In the genomic region with DNA sequence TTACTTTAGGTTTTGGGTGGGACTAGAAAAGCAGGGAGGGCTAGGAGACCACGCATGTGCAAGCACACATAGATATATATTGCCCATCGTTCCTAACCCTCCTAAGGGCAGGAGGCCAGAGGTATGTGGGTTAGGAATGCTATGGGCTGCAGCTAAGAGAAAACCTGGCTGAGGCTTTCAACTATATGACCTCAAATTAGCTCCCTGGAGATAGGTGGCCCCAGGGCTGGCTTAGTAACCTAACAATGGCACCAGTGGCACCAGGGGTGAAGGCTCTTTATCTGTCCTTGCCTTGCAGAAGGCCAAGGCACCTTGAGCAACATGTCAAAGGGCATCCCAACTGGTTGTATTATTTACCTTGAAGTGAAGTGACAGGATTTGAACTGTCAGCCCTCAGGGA, we compare ENCODE assay signal across 18 cellular contexts.
DNase-seq lines count a peak whose midpoint lies in the region; ATAC-seq and TF ChIP-seq lines count a peak whose summit lies in the region.
"Had no signal": no experiment of that assay in that cellular context is flagged by ENCODE, and none has a peak within 500 bp of the region (broad histone marks: within the 10 kb centered on the region; RNA-seq: fewer than 3 reads in every experiment).

No MANE protein-coding gene starts in this region.

- WGBS in mesendoderm (ENCODE audit: extremely low coverage, insufficient coverage, low lambda C conversion rate) = no CpG with 5 or more reads among the region's 2 CpGs
- no CpG with 5 or more reads among the region's 2 CpGs for WGBS in neuronal stem cell (ENCODE audit: extremely low coverage in 2 of 2, insufficient read length in 2 of 2, insufficient replicate concordance in 1 of 2), 2 donors
- 86 to 97% (median 96%) methylated on average over 2 of the region's 2 CpGs for WGBS in stomach, 5 donors

- H3K4me3 Mint-ChIP-seq in endothelial cell (ENCODE audit: unreplicated experiment) = peak overlapping the region; percentile 74
- H3K4me3 Mint-ChIP-seq: B cell; CD14-positive monocyte; CD4-positive, alpha-beta T cell; CD8-positive, alpha-beta memory T cell; HFFc6 had no signal

- H3K14ac ChIP-seq in neuronal stem cell (ENCODE audit: low read length) = peak overlapping the region; percentile 43

- H2AK5ac ChIP-seq in mesendoderm (ENCODE audit: low read length) = no peak overlapping the region
- H2AK5ac ChIP-seq in neuronal stem cell (ENCODE audit: low read depth, low read length) = no peak overlapping the region

- no peak overlapping the region for H3K4me2 ChIP-seq in mesendoderm (ENCODE audit: low read length)
- H3K4me2 ChIP-seq in neuronal stem cell (ENCODE audit: insufficient read depth, low read length, poor library complexity, severe bottlenecking) = no peak overlapping the region

- H4K91ac ChIP-seq in neuronal stem cell (ENCODE audit: low read depth, low read length, poor library complexity) = no peak overlapping the region

- H3K79me2 ChIP-seq in mesendoderm (ENCODE audit: control insufficient read depth, insufficient read depth, low read length) = no peaks in the 10 kb centered on the region

- peaks cover 39% of the 10 kb centered on the region for H3K27me3 Mint-ChIP-seq in endothelial cell (ENCODE audit: unreplicated experiment)

- TF ChIP-seq EP300 in stomach (IDR thresholded peaks at IDR 0.05) = no peak

- no peak overlapping the region for H3K18ac ChIP-seq in mesendoderm (ENCODE audit: low read length)
- H3K18ac ChIP-seq in neuronal stem cell (ENCODE audit: low read length) = no peak overlapping the region

- H3K27ac Mint-ChIP-seq in endothelial cell (ENCODE audit: unreplicated experiment) = peak overlapping the region; percentile 85
- H3K27ac Mint-ChIP-seq: B cell; CD14-positive monocyte; CD4-positive, alpha-beta T cell; CD8-positive, alpha-beta memory T cell; HFFc6 had no signal

- H3K27ac ChIP-seq in mesendoderm (ENCODE audit: low read depth, low read length) (no peak overlapping the region), neuronal stem cell (replicated peaks; ENCODE audit: low read length) (no peak overlapping the region), stomach (no peak overlapping the region)
- H3K27ac ChIP-seq: BLaER1 treated with 17β-estradiol and CSF1 and Interleukin-3, amounts not matched to agents 10 nM and 100 nM had no signal

- H3K4me1 ChIP-seq in mesendoderm (ENCODE audit: control insufficient read depth, low read depth, low read length) (no peaks in the 10 kb centered on the region), neuronal stem cell (ENCODE audit: control insufficient read depth in 2 of 2, insufficient read depth in 1 of 2, low read depth in 1 of 2, low read length in 2 of 2) (no peaks in the 10 kb centered on the region), stomach (peaks cover 0 to 9% (median 8%) of the 10 kb centered on the region in 4 donors)
- H3K4me1 ChIP-seq: HAP-1 had no signal

- H3K27me3 ChIP-seq in mesendoderm (ENCODE audit: insufficient read depth, low read length, poor library complexity) (no peaks in the 10 kb centered on the region), neuronal stem cell (ENCODE audit: control insufficient read depth in 3 of 3, insufficient read depth in 3 of 3, low read depth in 1 of 3, low read length in 3 of 3) (no peaks in the 10 kb centered on the region), stomach (no peaks in the 10 kb centered on the region)
- H3K27me3 ChIP-seq: BLaER1 treated with 17β-estradiol and CSF1 and Interleukin-3, amounts not matched to agents 10 nM and 100 nM had no signal

- ATAC-seq in esophagus mucosa (no peak), HG03280 (IDR thresholded peaks at IDR 0.05; ENCODE audit: unreplicated experiment) (no peak)

- H3K36me3 Mint-ChIP-seq in endothelial cell (ENCODE audit: low read depth, unreplicated experiment) = peaks cover 75% of the 10 kb centered on the region
- H3K36me3 Mint-ChIP-seq: CD14-positive monocyte; CD8-positive, alpha-beta memory T cell had no signal

- H2BK120ac ChIP-seq in mesendoderm (ENCODE audit: low read depth, low read length) (no peak overlapping the region), neuronal stem cell (ENCODE audit: low read depth, low read length) (no peak overlapping the region)

- H3K79me1 ChIP-seq in mesendoderm (ENCODE audit: low read length) (no peaks in the 10 kb centered on the region), neuronal stem cell (ENCODE audit: low read depth, low read length) (no peaks in the 10 kb centered on the region)

- H2BK5ac ChIP-seq in mesendoderm (ENCODE audit: low read length) (no peak overlapping the region), neuronal stem cell (ENCODE audit: low read length) (no peak overlapping the region)

- no peak overlapping the region for H2AFZ ChIP-seq in neuronal stem cell (ENCODE audit: low read length)

- H3K9ac ChIP-seq in mesendoderm (ENCODE audit: low read length) = no peak overlapping the region
- H3K9ac ChIP-seq in neuronal stem cell (ENCODE audit: low read depth, low read length, poor library complexity) = no peak overlapping the region
- H3K9ac ChIP-seq: BLaER1 treated with 17β-estradiol and CSF1 and Interleukin-3, amounts not matched to agents 10 nM and 100 nM had no signal

- H4K8ac ChIP-seq in mesendoderm (ENCODE audit: low read depth, low read length) (no peak overlapping the region), neuronal stem cell (ENCODE audit: low read depth, low read length) (no peak overlapping the region)

- peaks cover 52% of the 10 kb centered on the region for H3K4me1 Mint-ChIP-seq in endothelial cell (ENCODE audit: unreplicated experiment)
- H3K4me1 Mint-ChIP-seq: B cell; CD14-positive monocyte; CD8-positive, alpha-beta memory T cell had no signal

- TF ChIP-seq CTCF in endothelial cell (IDR thresholded peaks at IDR 0.05; ENCODE audit: unreplicated experiment) (no peak), stomach (IDR thresholded peaks at IDR 0.05) (no peak)

- H3K36me3 ChIP-seq in mesendoderm (ENCODE audit: control insufficient read depth, insufficient read depth, low read length) (no peaks in the 10 kb centered on the region), neuronal stem cell (replicated peaks in 1 of 2; ENCODE audit: control insufficient read depth in 2 of 2, insufficient read depth in 2 of 2, low read length in 2 of 2) (peaks cover 0 to 16% of the 10 kb centered on the region in 2 donors), stomach (peaks cover 12 to 45% (median 16%) of the 10 kb centered on the region in 4 donors)
- H3K36me3 ChIP-seq: HAP-1 had no signal

- H3K9me3 ChIP-seq in neuronal stem cell (replicated peaks in 1 of 2; ENCODE audit: control insufficient read depth in 2 of 2, insufficient read depth in 1 of 2, low read depth in 1 of 2, low read length in 2 of 2) = no peaks in the 10 kb centered on the region
- no peaks in the 10 kb centered on the region for H3K9me3 ChIP-seq in stomach
- H3K9me3 ChIP-seq: BLaER1 treated with 17β-estradiol and CSF1 and Interleukin-3, amounts not matched to agents 10 nM and 100 nM; HAP-1 had no signal

- H3K23ac ChIP-seq in mesendoderm (ENCODE audit: low read length) (no peak overlapping the region), neuronal stem cell (ENCODE audit: low read depth, low read length, poor library complexity) (no peak overlapping the region)

- intact Hi-C loops in stomach (cut with DNase I; ENCODE audit: low total_unique reads) = no loop called here

- DNase-seq in endothelial cell (ENCODE audit: low spot score) (no peak), mesendoderm (peak; percentile 47), neuronal stem cell (ENCODE audit: low spot score) (no peak), stomach (no peak)
- DNase-seq: CD4-positive, alpha-beta T cell; CD8-positive, alpha-beta memory T cell; DMS 273 treated with DMSO at 0.1 percent for 48 hours; DMS79; EL; GF-D8; GOT3; HFFc6 had no signal

- H3K9me3 Mint-ChIP-seq in endothelial cell (ENCODE audit: unreplicated experiment) = no peaks in the 10 kb centered on the region
- H3K9me3 Mint-ChIP-seq: CD4-positive, alpha-beta T cell; CD8-positive, alpha-beta memory T cell; HFFc6 had no signal

- H4K5ac ChIP-seq in mesendoderm (ENCODE audit: low read length) = no peak overlapping the region

- H2BK15ac ChIP-seq in mesendoderm (replicated peaks; ENCODE audit: low read depth) (no peak overlapping the region), neuronal stem cell (ENCODE audit: low read length) (no peak overlapping the region)

- H3K4ac ChIP-seq in mesendoderm (ENCODE audit: low read depth, low read length) = no peak overlapping the region
- H3K4ac ChIP-seq in neuronal stem cell (ENCODE audit: low read length) = no peak overlapping the region

- H3K4me3 ChIP-seq in mesendoderm (ENCODE audit: low read length) = no peak overlapping the region
- H3K4me3 ChIP-seq in neuronal stem cell (ENCODE audit: low read length in 2 of 2) = no peak overlapping the region
- H3K4me3 ChIP-seq in stomach = no peak overlapping the region
- H3K4me3 ChIP-seq: BLaER1 treated with 17β-estradiol and CSF1 and Interleukin-3, amounts not matched to agents 10 nM and 100 nM; HAP-1 had no signal

- H3K56ac ChIP-seq in mesendoderm (ENCODE audit: low read length) = no peak overlapping the region

- H2BK12ac ChIP-seq in neuronal stem cell (ENCODE audit: low read length) = no peak overlapping the region

- TF ChIP-seq POLR2A in stomach (IDR thresholded peaks at IDR 0.05) = no peak
